Comparison of ENCODE assay signal across 20 cellular contexts in genomic region chr12:83408168-83408567, GRCh38.
"Had no signal": no experiment of that assay in that cellular context is flagged by ENCODE, and none has a peak within 500 bp of the region (broad histone marks: within the 10 kb centered on the region; RNA-seq: fewer than 3 reads in every experiment).

No MANE protein-coding gene starts in this region.

- DNase-seq: KBM-7; MV-4-11; NCI-H1048; NCI-H1105; NCI-H1417; NCI-H1436 treated with DMSO at 0.1 percent for 48 hours; NCI-H1694; NCI-H1930; NCI-H2107; NCI-H510A treated with DMSO at 0.1 percent for 48 hours; NCI-H526; NCI-H748 treated with DMSO at 0.1 percent for 48 hours; NK-92 treated with Interleukin-12 subunit alpha and Interleukin-12 subunit beta, amount 100 ng/mL, for 24 hours; PC-3; SHP77; SK-N-SH had no signal

- H3K27ac ChIP-seq: HL-60, RWPE1 had no signal

- H3K9ac ChIP-seq: SK-N-SH had no signal

- H3K9me3 ChIP-seq: SK-N-SH had no signal

- FAIRE-seq: HTR-8/SVneo had no signal

- H3K4me2 ChIP-seq: SK-N-SH had no signal

- ATAC-seq: Panc1, PC-3 had no signal

- H3K9me2 ChIP-seq: SK-N-SH had no signal
